Comparison of ENCODE assay signal across 8 cellular contexts in genomic region chr1:108963052-108963686, GRCh38. TPM values are rescaled to one million over a fixed set of nuclear protein-coding genes. Genes with fewer than 3 reads are reported as not detected.
A peak's percentile ranks its signal among the peaks of the same experiment; 100 is the strongest.
DNase-seq lines count a peak whose midpoint lies in the region; ATAC-seq, FAIRE-seq and TF ChIP-seq lines count a peak whose summit lies in the region.

Gene CLCC1, minus strand, starts transcription at chr1:108963484. Its CDS starts 13,047 bp downstream, at chr1:108950437.

- peak within 1 kb of the TSS; percentile 83 for H3K27ac Mint-ChIP-seq in T-helper 17 cell

- peak within 1 kb of the TSS; percentile 92 for H3K4me3 Mint-ChIP-seq in T-helper 17 cell

- H3K4me3 ChIP-seq in psoas muscle: peak within 1 kb of the TSS; percentile 73

- peaks cover 7% of the 10 kb centered on the region for H3K36me3 Mint-ChIP-seq in T-helper 17 cell (ENCODE audit: low read depth)

- intact Hi-C loops in left ventricle myocardium superior (cut with micrococcal nuclease) (no loop called here), psoas muscle (cut with DNase I) (loop anchor here (5.0 to 10.0 kb wide), 2 partner anchors 82 to 149 kb away; partner anchors contain the start of genes ELAPOR1 (in 1 of the 2) and WDR47 (in 1 of the 2))

- H3K27ac ChIP-seq in angular gyrus (ENCODE audit: low read depth, low read length) (peak within 1 kb of the TSS; percentile 90), psoas muscle (peak within 1 kb of the TSS; percentile 94)

- DNase-seq in GM13977 (ENCODE audit: low spot score): peak; percentile 95
- DNase-seq in NCI-H1694 treated with DMSO at 0.1 percent for 48 hours (lab: John Stamatoyannopoulos, UW): peak; percentile 82
- peak; percentile 87 to 89 (median 87) for DNase-seq in T-helper 17 cell
- peak; percentile 94 for DNase-seq in left ventricle myocardium superior
- DNase-seq in psoas muscle: peak; percentile 94 to 95
- peak; percentile 99 for DNase-seq in urothelium cell line (ENCODE audit: low spot score)

- peak; percentile 81 for FAIRE-seq in urothelium cell line (lab: Jason Lieb, UNC)

- TF ChIP-seq CTCF in GM13977 (IDR thresholded peaks at IDR 0.05; ENCODE audit: extremely low read depth, insufficient read depth, missing control alignments) (no peak), psoas muscle (IDR thresholded peaks at IDR 0.05) (no peak)

- H3K36me3 ChIP-seq in psoas muscle (ENCODE audit: insufficient read depth in 1 of 2, low read depth in 1 of 2): peaks cover 0 to 12% of the 10 kb centered on the region in 2 donors

- no peaks in the 10 kb centered on the region for H3K27me3 ChIP-seq in psoas muscle (ENCODE audit: insufficient read depth in 3 of 3, low read length in 2 of 3)

- H3K4me1 Mint-ChIP-seq in T-helper 17 cell: peaks cover 16% of the 10 kb centered on the region

- ATAC-seq in HG02884 (IDR thresholded peaks at IDR 0.05; ENCODE audit: unreplicated experiment): peak; percentile 91
- peak; percentile 92 for ATAC-seq in T-helper 17 cell
- ATAC-seq in left ventricle myocardium superior: peak; percentile 98
- ATAC-seq in psoas muscle: peak; percentile 96 to 98 (median 96)

- H3K9me3 ChIP-seq in T-helper 17 cell (ENCODE audit: control insufficient read depth, low read length, poor library complexity, severe bottlenecking) (no peaks in the 10 kb centered on the region), psoas muscle (no peaks in the 10 kb centered on the region)

- in situ Hi-C loops in GM13977 (cut with MboI; ENCODE audit: low pct_unique_long_range_greater_than_20kb, low sequenced_read_pairs, unreplicated experiment): no loop called here

- H3K27me3 Mint-ChIP-seq in T-helper 17 cell: no peaks in the 10 kb centered on the region

- peaks cover 19% of the 10 kb centered on the region for H3K4me1 ChIP-seq in psoas muscle

- WGBS in psoas muscle, 3 donors: 0% methylated on average over 71 to 72 of the region's 72 CpGs

RNA-seq across cellular contexts. Expression of gene CLCC1, which starts in this region (rescaled TPM):
- 10 to 100 TPM; 15.1 to 15.5 TPM for total RNA-seq in T-helper 17 cell
- total RNA-seq in left ventricle myocardium superior: 29.1 TPM
- total RNA-seq in psoas muscle: 10 to 100 TPM; 23.3 to 36.2 (median 30.0) TPM
- polyA plus RNA-seq in psoas muscle: 10 to 100 TPM; 13.1 to 27.1 (median 13.6) TPM

Comparison
In these comparisons a context has a peak if more than half of its experiments do, and no peak if none do; other contexts are left out.
1. Peak in every context shown above with its lines: DNase-seq, ATAC-seq, H3K4me3 ChIP-seq and H3K27ac ChIP-seq.